In genomic region chr3:128584412-128585020, GRCh38 we compare ENCODE assay signal across 8 cellular contexts.
A peak's percentile ranks its signal among the peaks of the same experiment; 100 is the strongest.
DNase-seq lines count a peak whose midpoint lies in the region; ATAC-seq and TF ChIP-seq lines count a peak whose summit lies in the region.

No MANE protein-coding gene starts in this region.

- no peak overlapping the region for H3K4me3 ChIP-seq in heart left ventricle

- peaks cover 2% of the 10 kb centered on the region for H3K9me3 Mint-ChIP-seq in activated naive CD8-positive, alpha-beta T cell treated with anti-CD3 and anti-CD28 coated beads, Interleukin-2, amount 10 ng/mL, durations not matched to agents 7 days and 5 days
- no peaks in the 10 kb centered on the region for H3K9me3 Mint-ChIP-seq in progenitor cell of endocrine pancreas (ENCODE audit: low read depth)

- H3K4me1 ChIP-seq in heart left ventricle, result peaks cover 0 to 8% (median 0%) of the 10 kb centered on the region in 12 donors

- peak; percentile 88 for ATAC-seq in activated naive CD8-positive, alpha-beta T cell treated with anti-CD3 and anti-CD28 coated beads, Interleukin-2, amount 10 ng/mL, durations not matched to agents 7 days and 5 days (ENCODE audit: low read depth)
- ATAC-seq in heart left ventricle (peak; percentile 95 to 99 (median 99)), GM21515 (IDR thresholded peaks at IDR 0.05; ENCODE audit: unreplicated experiment) (no peak), GM19463 (IDR thresholded peaks at IDR 0.05; ENCODE audit: unreplicated experiment) (no peak)

- no peak overlapping the region for H3K4me3 Mint-ChIP-seq in activated naive CD8-positive, alpha-beta T cell treated with anti-CD3 and anti-CD28 coated beads, Interleukin-2, amount 10 ng/mL, durations not matched to agents 7 days and 5 days
- H3K4me3 Mint-ChIP-seq in progenitor cell of endocrine pancreas (ENCODE audit: low read depth), result no peak overlapping the region

- DNase-seq in DMS79 (lab: John Stamatoyannopoulos, UW) (peak; percentile 69), HuH-7.5 (ENCODE audit: low spot score) (peak; percentile 50), NOMO-1 (lab: John Stamatoyannopoulos, UW; ENCODE audit: unreplicated experiment in 2 of 2) (peak; percentile 92), heart left ventricle (peak; percentile 66 to 84 (median 75)), progenitor cell of endocrine pancreas (ENCODE audit: low spot score, unreplicated experiment) (peak; percentile 31)
- DNase-seq in activated naive CD8-positive, alpha-beta T cell treated with anti-CD3 and anti-CD28 coated beads, Interleukin-2, amount 10 ng/mL, durations not matched to agents 7 days and 5 days, result peak; percentile 54

- no peak overlapping the region for H3K27ac ChIP-seq in heart left ventricle

- H3K36me3 ChIP-seq in heart left ventricle, result no peaks in the 10 kb centered on the region

- no peak overlapping the region for H3K27ac Mint-ChIP-seq in activated naive CD8-positive, alpha-beta T cell treated with anti-CD3 and anti-CD28 coated beads, Interleukin-2, amount 10 ng/mL, durations not matched to agents 7 days and 5 days
- no peak overlapping the region for H3K27ac Mint-ChIP-seq in progenitor cell of endocrine pancreas

- intact Hi-C loops in heart left ventricle (cut with DNase I), result loop anchor here in 6 of 10 donors (2.0 to 10.0 kb wide), 8 partner anchors 80 to 322 kb away; partner anchors contain the start of gene DNAJB8 (in 2 of the 6)

- POLR2A ChIA-PET in activated naive CD8-positive, alpha-beta T cell treated with anti-CD3 and anti-CD28 coated beads, Interleukin-2, amount 10 ng/mL, durations not matched to agents 7 days and 5 days (lab: Charles Lee), result no interaction called here

- 17 to 23% (median 20%) methylated on average over 13 of the region's 13 CpGs for WGBS in heart left ventricle, 4 donors

- peaks cover 10% of the 10 kb centered on the region for H3K4me1 Mint-ChIP-seq in activated naive CD8-positive, alpha-beta T cell treated with anti-CD3 and anti-CD28 coated beads, Interleukin-2, amount 10 ng/mL, durations not matched to agents 7 days and 5 days
- no peaks in the 10 kb centered on the region for H3K4me1 Mint-ChIP-seq in progenitor cell of endocrine pancreas (ENCODE audit: low read depth)

- peaks cover 3% of the 10 kb centered on the region for H3K27me3 Mint-ChIP-seq in activated naive CD8-positive, alpha-beta T cell treated with anti-CD3 and anti-CD28 coated beads, Interleukin-2, amount 10 ng/mL, durations not matched to agents 7 days and 5 days
- peaks cover 34% of the 10 kb centered on the region for H3K27me3 Mint-ChIP-seq in progenitor cell of endocrine pancreas

- no peaks in the 10 kb centered on the region for H3K27me3 ChIP-seq in heart left ventricle

- TF ChIP-seq CTCF in heart left ventricle (IDR thresholded peaks at IDR 0.05) (peak; percentile 54 to 80 (median 69)), progenitor cell of endocrine pancreas (IDR thresholded peaks at IDR 0.05; ENCODE audit: unreplicated experiment) (peak; percentile 65)

- no peak for TF ChIP-seq POLR2A in heart left ventricle (IDR thresholded peaks at IDR 0.05)

- peaks cover 0 to 5% (median 0%) of the 10 kb centered on the region in 12 donors for H3K9me3 ChIP-seq in heart left ventricle

- H3K36me3 Mint-ChIP-seq in activated naive CD8-positive, alpha-beta T cell treated with anti-CD3 and anti-CD28 coated beads, Interleukin-2, amount 10 ng/mL, durations not matched to agents 7 days and 5 days, result no peaks in the 10 kb centered on the region
- H3K36me3 Mint-ChIP-seq in progenitor cell of endocrine pancreas (ENCODE audit: insufficient read depth), result no peaks in the 10 kb centered on the region

Comparison
In these comparisons a context has a peak if more than half of its experiments do, and no peak if none do; other contexts are left out.
1. DNase-seq: peak in every context shown above with its lines; median percentile 92 in NOMO-1; 75 in heart left ventricle; 69 in DMS79; 54 in activated naive CD8-positive, alpha-beta T cell treated with anti-CD3 and anti-CD28 coated beads, Interleukin-2, amount 10 ng/mL, durations not matched to agents 7 days and 5 days; 50 in HuH-7.5; 31 in progenitor cell of endocrine pancreas.
2. ATAC-seq: peak in activated naive CD8-positive, alpha-beta T cell treated with anti-CD3 and anti-CD28 coated beads, Interleukin-2, amount 10 ng/mL, durations not matched to agents 7 days and 5 days (single experiment) and heart left ventricle (4 of 4); none in GM21515 (single experiment) and GM19463 (single experiment).